Comparison of ENCODE assay signal across 6 cellular contexts in genomic region chr9:86816366-86816765, GRCh38.
"Had no signal": no experiment of that assay in that cellular context is flagged by ENCODE, and none has a peak within 500 bp of the region (broad histone marks: within the 10 kb centered on the region; RNA-seq: fewer than 3 reads in every experiment).

No MANE protein-coding gene starts in this region.

- DNase-seq: H9, HCEC 1CT, HFFc6, IMR-90, KBM-7 had no signal

- H3K4me2 ChIP-seq: GM23338 had no signal

- H3K4me3 ChIP-seq: GM23338 had no signal

- ATAC-seq: GM23338 had no signal

- H2AFZ ChIP-seq: GM23338 had no signal
